In the genomic region with DNA sequence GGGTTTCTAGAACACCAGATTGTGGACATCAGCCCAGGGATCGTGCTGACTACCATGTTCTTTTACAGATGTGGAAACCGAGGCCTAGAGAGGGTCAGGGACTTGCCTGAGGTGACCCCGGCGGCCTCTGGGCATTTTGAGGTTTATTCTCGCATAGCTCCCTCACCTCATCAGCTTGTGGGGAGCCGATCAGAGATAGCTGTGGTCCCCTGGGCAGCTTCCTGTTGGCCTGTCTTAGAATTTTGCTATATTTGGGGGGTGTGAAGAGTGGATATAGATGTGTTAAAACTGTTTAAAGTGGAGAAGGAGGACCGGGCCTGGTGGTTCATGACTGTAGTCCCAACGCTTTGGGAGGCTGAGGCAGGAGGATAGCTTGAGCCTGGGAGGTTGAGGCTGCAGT, we compare ENCODE assay signal across 26 cellular contexts. TPM values are rescaled to one million over a fixed set of nuclear protein-coding genes. Genes with fewer than 3 reads are reported as not detected.
DNase-seq lines count a peak whose midpoint lies in the region; ATAC-seq and TF ChIP-seq lines count a peak whose summit lies in the region.
"Had no signal": no experiment of that assay in that cellular context is flagged by ENCODE, and none has a peak within 500 bp of the region (broad histone marks: within the 10 kb centered on the region; RNA-seq: fewer than 3 reads in every experiment).

No MANE protein-coding gene starts in this region.

- peak overlapping the region; percentile 91; the same call in 1 of the 2 replicates for H3K27ac ChIP-seq in RWPE1
- H3K27ac ChIP-seq: right lobe of liver, transverse colon had no signal

- intact Hi-C loops in activated naive CD4-positive, alpha-beta T cell treated with anti-CD3 and anti-CD28 coated beads for 36 hours (cut with micrococcal nuclease): loop anchor here (10.0 kb wide), 4 partner anchors 325 to 535 kb away; a partner anchor contains a TSS

- TF ChIP-seq CTCF in RWPE1 (conservative IDR thresholded peaks at IDR 0.05; ENCODE audit: low read depth) (no peak), nephron progenitor cell (IDR thresholded peaks at IDR 0.05) (no peak)

- peak overlapping the region; percentile 6 for H3K27ac Mint-ChIP-seq in activated naive CD4-positive, alpha-beta T cell treated with anti-CD3 and anti-CD28 coated beads for 36 hours
- peak overlapping the region; percentile 98 for H3K27ac Mint-ChIP-seq in activated naive CD8-positive, alpha-beta T cell treated with anti-CD3 and anti-CD28 coated beads, Interleukin-2, amount 50 U/mL, for 24 hours
- peak overlapping the region; percentile 96 for H3K27ac Mint-ChIP-seq in stimulated activated effector memory CD8-positive, alpha-beta T cell treated with anti-CD3 and anti-CD28 coated beads, Interleukin-12 subunit alpha, Interleukin-12 subunit beta, amount 100 ng/mL, for 72 hours
- H3K27ac Mint-ChIP-seq in nephron progenitor cell: no peak overlapping the region
- H3K27ac Mint-ChIP-seq: GM23338 had no signal

- POLR2A ChIA-PET in RWPE1 (lab: Yijun Ruan, JAX; ENCODE audit: low non-redundant PET): no interaction called here

- no peaks in the 10 kb centered on the region for H3K9me3 Mint-ChIP-seq in activated naive CD4-positive, alpha-beta T cell treated with anti-CD3 and anti-CD28 coated beads for 36 hours
- no peaks in the 10 kb centered on the region for H3K9me3 Mint-ChIP-seq in activated naive CD8-positive, alpha-beta T cell treated with anti-CD3 and anti-CD28 coated beads, Interleukin-2, amount 50 U/mL, for 24 hours
- H3K9me3 Mint-ChIP-seq in stimulated activated effector memory CD8-positive, alpha-beta T cell treated with anti-CD3 and anti-CD28 coated beads, Interleukin-12 subunit alpha, Interleukin-12 subunit beta, amount 100 ng/mL, for 72 hours: no peaks in the 10 kb centered on the region
- H3K9me3 Mint-ChIP-seq in nephron progenitor cell: no peaks in the 10 kb centered on the region

- DNase-seq in activated naive CD4-positive, alpha-beta T cell treated with anti-CD3 and anti-CD28 coated beads for 36 hours: no peak
- DNase-seq in activated naive CD4-positive, alpha-beta T cell treated with Interleukin-2 at 50 U/mL for 16 hours: no peak
- DNase-seq in RWPE1 (ENCODE audit: low spot score): no peak
- DNase-seq in activated naive CD8-positive, alpha-beta T cell treated with anti-CD3 and anti-CD28 coated beads, Interleukin-2, amount 50 U/mL, for 24 hours: no peak
- no peak for DNase-seq in stimulated activated effector memory CD8-positive, alpha-beta T cell treated with anti-CD3 and anti-CD28 coated beads, Interleukin-12 subunit alpha, Interleukin-12 subunit beta, amount 100 ng/mL, for 72 hours (ENCODE audit: low spot score in 2 of 2)
- DNase-seq in nephron progenitor cell: no peak
- no peak for DNase-seq in C1 segment of cervical spinal cord (lab: John Stamatoyannopoulos, UW)
- DNase-seq: activated CD4-positive, CD25-positive, alpha-beta regulatory T cell treated with anti-CD3 and anti-CD28 coated beads, Interleukin-2, amount 50 U/mL, for 72 hours; caudate nucleus; dermis blood vessel endothelial cell; DMS153; GDM1; NCI-H2081; right lobe of liver; stimulated activated CD4-positive, alpha-beta T cell treated with anti-CD3 and anti-CD28 coated beads, Interleukin-12 subunit alpha, Interleukin-12 subunit beta, amount 100 ng/mL, for 4 hours; stimulated activated CD4-positive, alpha-beta T cell treated with anti-CD3 and anti-CD28 coated beads, Interleukin-4, amount 100 ng/mL, for 24 hours; transverse colon had no signal

- peaks cover 80% of the 10 kb centered on the region for H3K4me1 Mint-ChIP-seq in activated naive CD4-positive, alpha-beta T cell treated with anti-CD3 and anti-CD28 coated beads for 36 hours (ENCODE audit: low read depth)
- peaks cover 78% of the 10 kb centered on the region for H3K4me1 Mint-ChIP-seq in activated naive CD8-positive, alpha-beta T cell treated with anti-CD3 and anti-CD28 coated beads, Interleukin-2, amount 50 U/mL, for 24 hours
- H3K4me1 Mint-ChIP-seq in stimulated activated effector memory CD8-positive, alpha-beta T cell treated with anti-CD3 and anti-CD28 coated beads, Interleukin-12 subunit alpha, Interleukin-12 subunit beta, amount 100 ng/mL, for 72 hours: peaks cover 82% of the 10 kb centered on the region
- H3K4me1 Mint-ChIP-seq in nephron progenitor cell: peaks cover 39% of the 10 kb centered on the region

- CTCF ChIA-PET in activated naive CD4-positive, alpha-beta T cell treated with anti-CD3 and anti-CD28 coated beads for 36 hours (lab: Charles Lee): interaction anchor here (0.6 to 4.0 kb wide), 7 partner anchors 12 to 69 kb away, joined by 3 to 19 read pairs (median 4); a partner anchor contains a TSS
- CTCF ChIA-PET in RWPE1 (lab: Yijun Ruan, JAX): interaction anchor here (1.2 kb wide), 1 partner anchor 27 kb away, joined by 3 read pairs; no protein-coding TSS in a partner anchor

- H3K27me3 Mint-ChIP-seq in activated naive CD4-positive, alpha-beta T cell treated with anti-CD3 and anti-CD28 coated beads for 36 hours (ENCODE audit: low read depth): no peaks in the 10 kb centered on the region
- peaks cover 2% of the 10 kb centered on the region for H3K27me3 Mint-ChIP-seq in activated naive CD8-positive, alpha-beta T cell treated with anti-CD3 and anti-CD28 coated beads, Interleukin-2, amount 50 U/mL, for 24 hours
- H3K27me3 Mint-ChIP-seq in nephron progenitor cell (ENCODE audit: low read depth, poor library complexity): peaks cover 3% of the 10 kb centered on the region

- H3K4me3 Mint-ChIP-seq in activated naive CD4-positive, alpha-beta T cell treated with anti-CD3 and anti-CD28 coated beads for 36 hours: no peak overlapping the region
- H3K4me3 Mint-ChIP-seq in activated naive CD8-positive, alpha-beta T cell treated with anti-CD3 and anti-CD28 coated beads, Interleukin-2, amount 50 U/mL, for 24 hours: peak overlapping the region; percentile 33
- peak overlapping the region; percentile 90 for H3K4me3 Mint-ChIP-seq in stimulated activated effector memory CD8-positive, alpha-beta T cell treated with anti-CD3 and anti-CD28 coated beads, Interleukin-12 subunit alpha, Interleukin-12 subunit beta, amount 100 ng/mL, for 72 hours
- no peak overlapping the region for H3K4me3 Mint-ChIP-seq in nephron progenitor cell
- H3K4me3 Mint-ChIP-seq: GM23338 had no signal

- H3K36me3 Mint-ChIP-seq in activated naive CD4-positive, alpha-beta T cell treated with anti-CD3 and anti-CD28 coated beads for 36 hours (ENCODE audit: low read depth): peaks cover 33% of the 10 kb centered on the region
- peaks cover 47% of the 10 kb centered on the region for H3K36me3 Mint-ChIP-seq in activated naive CD8-positive, alpha-beta T cell treated with anti-CD3 and anti-CD28 coated beads, Interleukin-2, amount 50 U/mL, for 24 hours (ENCODE audit: low read depth)
- peaks cover 96% of the 10 kb centered on the region for H3K36me3 Mint-ChIP-seq in stimulated activated effector memory CD8-positive, alpha-beta T cell treated with anti-CD3 and anti-CD28 coated beads, Interleukin-12 subunit alpha, Interleukin-12 subunit beta, amount 100 ng/mL, for 72 hours
- H3K36me3 Mint-ChIP-seq in nephron progenitor cell (ENCODE audit: low read depth): no peaks in the 10 kb centered on the region

- ATAC-seq in activated naive CD8-positive, alpha-beta T cell treated with anti-CD3 and anti-CD28 coated beads, Interleukin-2, amount 50 U/mL, for 24 hours: no peak
- ATAC-seq in stimulated activated effector memory CD8-positive, alpha-beta T cell treated with anti-CD3 and anti-CD28 coated beads, Interleukin-12 subunit alpha, Interleukin-12 subunit beta, amount 100 ng/mL, for 72 hours: no peak
- ATAC-seq in HG03442 (IDR thresholded peaks at IDR 0.05; ENCODE audit: unreplicated experiment): no peak
- ATAC-seq: GM23338, K562, right lobe of liver had no signal

RNA-seq across cellular contexts. Expression of a gene that starts 6.9 kb away (rescaled TPM):
- total RNA-seq in activated naive CD4-positive, alpha-beta T cell treated with anti-CD3 and anti-CD28 coated beads for 36 hours: 100 to 1,000 TPM; 246 to 260 TPM

RNA-seq across cellular contexts. Expression of a gene that starts 12.8 kb away (rescaled TPM):
- 1 to 10 TPM; 2.5 to 2.7 TPM for total RNA-seq in activated naive CD4-positive, alpha-beta T cell treated with anti-CD3 and anti-CD28 coated beads for 36 hours
- total RNA-seq: endothelial cell of umbilical vein, GM23338, MCF 10A had no signal

RNA-seq across cellular contexts. Expression of a gene that starts 29.8 kb away (rescaled TPM):
- 1,000 to 10,000 TPM; 4,092 to 4,109 TPM for total RNA-seq in activated naive CD4-positive, alpha-beta T cell treated with anti-CD3 and anti-CD28 coated beads for 36 hours

RNA-seq across cellular contexts. Expression of a gene that starts 38.4 kb away (rescaled TPM):
- 1 to 10 TPM in 1 of 2 experiments, under 1 TPM in 1; 0.99 to 1.3 TPM for total RNA-seq in activated naive CD4-positive, alpha-beta T cell treated with anti-CD3 and anti-CD28 coated beads for 36 hours
- total RNA-seq: dermis blood vessel endothelial cell, endothelial cell of umbilical vein, glomerular endothelial cell, liver, MCF 10A, right lobe of liver had no signal

RNA-seq across cellular contexts. Expression of a gene that starts 45.1 kb away (rescaled TPM):
- not detected for total RNA-seq in activated naive CD4-positive, alpha-beta T cell treated with anti-CD3 and anti-CD28 coated beads for 36 hours
- total RNA-seq: astrocyte, dermis blood vessel endothelial cell, endothelial cell of umbilical vein, glomerular endothelial cell, K562, liver, MCF 10A, posterior vena cava, right lobe of liver, transverse colon had no signal

Comparison
In these comparisons a context has a peak if more than half of its experiments do, and no peak if none do; other contexts are left out.
1. H3K4me3 Mint-ChIP-seq: peak in activated naive CD8-positive, alpha-beta T cell treated with anti-CD3 and anti-CD28 coated beads, Interleukin-2, amount 50 U/mL, for 24 hours (single experiment) and stimulated activated effector memory CD8-positive, alpha-beta T cell treated with anti-CD3 and anti-CD28 coated beads, Interleukin-12 subunit alpha, Interleukin-12 subunit beta, amount 100 ng/mL, for 72 hours (single experiment); none in activated naive CD4-positive, alpha-beta T cell treated with anti-CD3 and anti-CD28 coated beads for 36 hours (single experiment) and nephron progenitor cell (single experiment).